Comparison of ENCODE assay signal across 8 cellular contexts in the genomic region with DNA sequence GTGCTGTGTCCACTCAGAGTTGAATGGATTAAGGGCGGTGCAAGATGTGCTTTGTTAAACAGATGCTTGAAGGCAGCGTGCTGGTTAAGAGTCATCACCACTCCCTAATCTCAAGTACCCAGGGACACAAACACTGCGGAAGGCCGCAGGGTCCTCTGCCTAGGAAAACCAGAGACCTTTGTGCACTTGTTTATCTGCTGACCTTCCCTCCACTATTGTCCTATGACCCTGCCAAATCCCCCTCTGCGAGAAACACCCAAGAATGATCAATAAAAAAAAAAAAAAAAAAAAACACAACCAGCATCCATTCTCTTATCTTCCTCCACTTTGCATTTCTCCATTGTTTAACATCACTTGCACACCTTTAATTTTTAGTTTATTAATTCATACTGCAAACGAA. TPM values are rescaled to one million over a fixed set of nuclear protein-coding genes. Genes with fewer than 3 reads are reported as not detected.
DNase-seq lines count a peak whose midpoint lies in the region; ATAC-seq and TF ChIP-seq lines count a peak whose summit lies in the region.
"Not testable (repeated sequence)": the region's sequence is repeated elsewhere in the genome, so short reads cannot be mapped to it uniquely, and the experiment has no call there.

No MANE protein-coding gene starts in this region.

- H3K27ac Mint-ChIP-seq in activated T-helper 2 cell treated with anti-CD3 and anti-CD28 coated beads, Interferon-gamma antibody, Interleukin-2, Interleukin-4, amounts not matched to agents 10 μg/mL and 5 μg/mL and 100 μg/mL, durations not matched to agents 14 hours and 24 hours and 36 hours, result peak overlapping the region; percentile 82
- H3K27ac Mint-ChIP-seq in natural killer cell treated with Interleukin-12 subunit alpha and Interleukin-12 subunit beta and Interleukin-15 and Interleukin-18, amount 100 ng/mL, for 72 hours, result peak overlapping the region; percentile 79 to 85
- H3K27ac Mint-ChIP-seq in stimulated activated naive CD8-positive, alpha-beta T cell treated with anti-CD3 and anti-CD28 coated beads, Interleukin-15, Interleukin-2, amounts not matched to agents 100 ng/mL and 50 ng/mL, for 24 hours, result peak overlapping the region; percentile 94

- H3K4me1 ChIP-seq in HCT116 (ENCODE audit: control insufficient read depth in 1 of 2, insufficient read depth in 2 of 2, low read length in 2 of 2) (peaks cover 0 to 22% of the 10 kb centered on the region in 2 experiments; a peak in 3 of 4 replicates), Peyer's patch (peaks cover 0 to 18% (median 0%) of the 10 kb centered on the region in 4 donors), duodenal mucosa (ENCODE audit: control insufficient read depth in 1 of 2, insufficient read depth in 2 of 2, low read length in 2 of 2) (peaks cover 15 to 16% of the 10 kb centered on the region in 2 donors)
- not testable (repeated sequence) for H3K4me1 ChIP-seq in iPS DF 6.9 (ENCODE audit: control insufficient read depth, insufficient read depth, low read length)

- H3K9ac ChIP-seq in HCT116 (ENCODE audit: low read length) (peak overlapping the region; percentile 66), duodenal mucosa (ENCODE audit: low read depth in 1 of 2, low read length in 2 of 2) (peak overlapping the region in 1 of 2 donors; percentile 81)

- not testable (repeated sequence) for ATAC-seq in HCT116; natural killer cell treated with Interleukin-12 subunit alpha and Interleukin-12 subunit beta and Interleukin-15 and Interleukin-18, amount 100 ng/mL, for 72 hours

- H3K9me3 ChIP-seq in AG04450 (ENCODE audit: control insufficient read depth, insufficient read depth, low read length); HCT116 (ENCODE audit: control insufficient read depth in 1 of 2, insufficient read depth in 1 of 2, low read depth in 1 of 2, low read length in 2 of 2); Peyer's patch; duodenal mucosa (ENCODE audit: control insufficient read depth in 1 of 2, low read length in 2 of 2); iPS DF 6.9 (ENCODE audit: control insufficient read depth, insufficient read depth, low read length): not testable (repeated sequence)

- not testable (repeated sequence) for H3K36me3 ChIP-seq in HCT116 (ENCODE audit: control insufficient read depth in 1 of 2, insufficient read depth in 2 of 2, low read length in 2 of 2); Peyer's patch; duodenal mucosa (ENCODE audit: control insufficient read depth in 1 of 2, insufficient read depth in 2 of 2, low read length in 2 of 2); iPS DF 6.9 (ENCODE audit: control insufficient read depth, insufficient read depth, low read length)

- H3K9me2 ChIP-seq in HCT116 (ENCODE audit: insufficient read depth), result not testable (repeated sequence)

- RAD21 ChIA-PET in HCT116 (lab: Charles Lee; ENCODE audit: low non-redundant PET in 1 of 2, low total read pairs in 2 of 2, uncharacterized antibody in 2 of 2, unreplicated experiment in 2 of 2), result not testable (repeated sequence)

- peaks cover 15% of the 10 kb centered on the region for H3K36me3 Mint-ChIP-seq in activated T-helper 2 cell treated with anti-CD3 and anti-CD28 coated beads, Interferon-gamma antibody, Interleukin-2, Interleukin-4, amounts not matched to agents 10 μg/mL and 5 μg/mL and 100 μg/mL, durations not matched to agents 14 hours and 24 hours and 36 hours (ENCODE audit: low read depth)
- H3K36me3 Mint-ChIP-seq in natural killer cell treated with Interleukin-12 subunit alpha and Interleukin-12 subunit beta and Interleukin-15 and Interleukin-18, amount 100 ng/mL, for 72 hours, result not testable (repeated sequence)
- H3K36me3 Mint-ChIP-seq in stimulated activated naive CD8-positive, alpha-beta T cell treated with anti-CD3 and anti-CD28 coated beads, Interleukin-15, Interleukin-2, amounts not matched to agents 100 ng/mL and 50 ng/mL, for 24 hours (ENCODE audit: low read depth), result peaks cover 19% of the 10 kb centered on the region

- H4K20me1 ChIP-seq in HCT116 (ENCODE audit: insufficient read depth), result not testable (repeated sequence)

- not testable (repeated sequence) for DNase-seq in AG04450 (ENCODE audit: low read depth, low spot score); HCT116 (ENCODE audit: low read depth, low spot score); Peyer's patch; activated T-helper 2 cell treated with anti-CD3 and anti-CD28 coated beads, Interferon-gamma antibody, Interleukin-2, Interleukin-4, amounts not matched to agents 10 μg/mL and 5 μg/mL and 100 μg/mL, durations not matched to agents 14 hours and 24 hours and 36 hours (ENCODE audit: low spot score); iPS DF 6.9 (ENCODE audit: low read depth, low spot score); natural killer cell treated with Interleukin-12 subunit alpha and Interleukin-12 subunit beta and Interleukin-15 and Interleukin-18, amount 100 ng/mL, for 72 hours (ENCODE audit: low spot score)

- H3K27me3 Mint-ChIP-seq in activated T-helper 2 cell treated with anti-CD3 and anti-CD28 coated beads, Interferon-gamma antibody, Interleukin-2, Interleukin-4, amounts not matched to agents 10 μg/mL and 5 μg/mL and 100 μg/mL, durations not matched to agents 14 hours and 24 hours and 36 hours (ENCODE audit: low read depth); natural killer cell treated with Interleukin-12 subunit alpha and Interleukin-12 subunit beta and Interleukin-15 and Interleukin-18, amount 100 ng/mL, for 72 hours; stimulated activated naive CD8-positive, alpha-beta T cell treated with anti-CD3 and anti-CD28 coated beads, Interleukin-15, Interleukin-2, amounts not matched to agents 100 ng/mL and 50 ng/mL, for 24 hours: not testable (repeated sequence)

- peak overlapping the region; percentile 96 for H3K4me3 ChIP-seq in AG04450 (ENCODE audit: low read depth, low read length)
- H3K4me3 ChIP-seq in HCT116 (replicated peaks in 1 of 2; ENCODE audit: low read depth in 1 of 2, low read length in 2 of 2), result peak overlapping the region; percentile 69 to 84
- peak overlapping the region in 3 of 4 donors; percentile 69 to 99 (median 89) for H3K4me3 ChIP-seq in Peyer's patch
- peak overlapping the region; percentile 80 to 97 for H3K4me3 ChIP-seq in duodenal mucosa (ENCODE audit: low read depth in 1 of 2, low read length in 2 of 2)
- peak overlapping the region; percentile 73; the same call in 1 of the 2 replicates for H3K4me3 ChIP-seq in iPS DF 6.9 (ENCODE audit: low read length)

- H3K79me2 ChIP-seq in HCT116 (ENCODE audit: insufficient read depth, low read length), result peaks cover 48% of the 10 kb centered on the region

- not testable (repeated sequence) for TF ChIP-seq CTCF in AG04450 (IDR thresholded peaks at IDR 0.05; ENCODE audit: low read depth, low read length); HCT116 (IDR thresholded peaks at IDR 0.05 in 2 of 3, conservative IDR thresholded peaks at IDR 0.05 in 1 of 3; ENCODE audit: borderline replicate concordance in 1 of 3, insufficient read depth in 1 of 3, low read depth in 2 of 3, low read length in 2 of 3); Peyer's patch (IDR thresholded peaks at IDR 0.05)

- not testable (repeated sequence) for TF ChIP-seq POLR2A in HCT116 (IDR thresholded peaks at IDR 0.05; ENCODE audit: borderline replicate concordance, extremely low read depth, insufficient read depth, insufficient read length); Peyer's patch (IDR thresholded peaks at IDR 0.05)

- CTCF ChIA-PET in AG04450 (lab: Charles Lee), result interaction anchor here (1.1 kb wide), 1 partner anchor 11 kb away, joined by 3 read pairs; no protein-coding TSS in a partner anchor
- CTCF ChIA-PET in HCT116 (lab: Charles Lee), result not testable (repeated sequence)

- intact Hi-C loops in HCT116 (cut with micrococcal nuclease), result not testable (repeated sequence)
- intact Hi-C loops in activated T-helper 2 cell treated with anti-CD3 and anti-CD28 coated beads, Interferon-gamma antibody, Interleukin-2, Interleukin-4, amounts not matched to agents 10 μg/mL and 5 μg/mL and 100 μg/mL, durations not matched to agents 14 hours and 24 hours and 36 hours (cut with micrococcal nuclease), result loop anchor here (5.0 kb wide), 1 partner anchor 79 kb away; no protein-coding TSS in a partner anchor

- no CpG with 5 or more reads among the region's 6 CpGs for WGBS in iPS DF 6.9 (ENCODE audit: insufficient coverage, insufficient read length)

- H3K27ac ChIP-seq in AG04450 (ENCODE audit: low read depth, low read length); HCT116 (ENCODE audit: low read depth, low read length); Peyer's patch; duodenal mucosa (ENCODE audit: low read depth, low read length); iPS DF 6.9 (ENCODE audit: low read length): not testable (repeated sequence)

- H2AFZ ChIP-seq in HCT116 (ENCODE audit: low read depth, low read length, poor library complexity, severe bottlenecking), result not testable (repeated sequence)

- peak overlapping the region; percentile 97 for H3K4me3 Mint-ChIP-seq in activated T-helper 2 cell treated with anti-CD3 and anti-CD28 coated beads, Interferon-gamma antibody, Interleukin-2, Interleukin-4, amounts not matched to agents 10 μg/mL and 5 μg/mL and 100 μg/mL, durations not matched to agents 14 hours and 24 hours and 36 hours (ENCODE audit: low read depth)
- H3K4me3 Mint-ChIP-seq in natural killer cell treated with Interleukin-12 subunit alpha and Interleukin-12 subunit beta and Interleukin-15 and Interleukin-18, amount 100 ng/mL, for 72 hours, result peak overlapping the region; percentile 91
- H3K4me3 Mint-ChIP-seq in stimulated activated naive CD8-positive, alpha-beta T cell treated with anti-CD3 and anti-CD28 coated beads, Interleukin-15, Interleukin-2, amounts not matched to agents 100 ng/mL and 50 ng/mL, for 24 hours, result peak overlapping the region; percentile 99

- BruUV-seq in HCT116 (replicated peaks; lab: Mats Ljungman, UMichigan), result not testable (repeated sequence)

- H3K4me1 Mint-ChIP-seq in activated T-helper 2 cell treated with anti-CD3 and anti-CD28 coated beads, Interferon-gamma antibody, Interleukin-2, Interleukin-4, amounts not matched to agents 10 μg/mL and 5 μg/mL and 100 μg/mL, durations not matched to agents 14 hours and 24 hours and 36 hours (ENCODE audit: low read depth), result peaks cover 21% of the 10 kb centered on the region
- H3K4me1 Mint-ChIP-seq in natural killer cell treated with Interleukin-12 subunit alpha and Interleukin-12 subunit beta and Interleukin-15 and Interleukin-18, amount 100 ng/mL, for 72 hours (ENCODE audit: low read depth in 2 of 2), result peaks cover 17 to 33% of the 10 kb centered on the region in 2 donors
- H3K4me1 Mint-ChIP-seq in stimulated activated naive CD8-positive, alpha-beta T cell treated with anti-CD3 and anti-CD28 coated beads, Interleukin-15, Interleukin-2, amounts not matched to agents 100 ng/mL and 50 ng/mL, for 24 hours (ENCODE audit: low read depth), result peaks cover 41% of the 10 kb centered on the region

- H3K4me2 ChIP-seq in HCT116 (ENCODE audit: low read length), result peak overlapping the region; percentile 87

- not testable (repeated sequence) for H3K27me3 ChIP-seq in AG04450 (ENCODE audit: control insufficient read depth, insufficient read depth, low read length); HCT116 (ENCODE audit: insufficient read depth, low read length); Peyer's patch; duodenal mucosa (ENCODE audit: control insufficient read depth in 1 of 2, insufficient read depth in 2 of 2, low read length in 2 of 2); iPS DF 6.9 (ENCODE audit: control insufficient read depth, insufficient read depth, low read length)

- POLR2A ChIA-PET in AG04450 (lab: Yijun Ruan, JAX), result interaction anchor here (0.6 kb wide), 1 partner anchor 43 kb away, joined by 3 read pairs; no protein-coding TSS in a partner anchor
- POLR2A ChIA-PET in HCT116 (lab: Charles Lee), result interaction anchor here (0.8 to 1.3 kb wide), 2 partner anchors 10 to 13 kb away, joined by 3 to 4 read pairs; no protein-coding TSS in a partner anchor

- not testable (repeated sequence) for TF ChIP-seq RAD21 in HCT116 (IDR thresholded peaks at IDR 0.05; ENCODE audit: low read depth)

- not testable (repeated sequence) for H3K9me3 Mint-ChIP-seq in activated T-helper 2 cell treated with anti-CD3 and anti-CD28 coated beads, Interferon-gamma antibody, Interleukin-2, Interleukin-4, amounts not matched to agents 10 μg/mL and 5 μg/mL and 100 μg/mL, durations not matched to agents 14 hours and 24 hours and 36 hours; natural killer cell treated with Interleukin-12 subunit alpha and Interleukin-12 subunit beta and Interleukin-15 and Interleukin-18, amount 100 ng/mL, for 72 hours; stimulated activated naive CD8-positive, alpha-beta T cell treated with anti-CD3 and anti-CD28 coated beads, Interleukin-15, Interleukin-2, amounts not matched to agents 100 ng/mL and 50 ng/mL, for 24 hours

RNA-seq across cellular contexts. Expression of a gene that starts 1.0 kb away (rescaled TPM):
- 24.3 and 27.8 TPM in 2 replicates for polyA plus RNA-seq in AG04450 (2011; rRNA removed)
- polyA minus RNA-seq in AG04450 (2011; rRNA and poly(A)+ RNA removed), result 20.1 and 24.6 TPM in 2 replicates
- 28.0 TPM for total RNA-seq in HCT116 (2021; ENCODE audit: unreplicated experiment)
- 12.7 and 18.4 TPM in 2 replicates for polyA plus RNA-seq in HCT116 (2012)
- 10 to 100 TPM; 18.2 to 50.3 (median 35.6) TPM for total RNA-seq in Peyer's patch
- 18.5 and 20.5 TPM in 2 replicates for total RNA-seq in activated T-helper 2 cell treated with anti-CD3 and anti-CD28 coated beads, Interferon-gamma antibody, Interleukin-2, Interleukin-4, amounts not matched to agents 10 μg/mL and 5 μg/mL and 100 μg/mL, durations not matched to agents 14 hours and 24 hours and 36 hours
- 10 to 100 TPM; 19.2 to 27.3 TPM for total RNA-seq in natural killer cell treated with Interleukin-12 subunit alpha and Interleukin-12 subunit beta and Interleukin-15 and Interleukin-18, amount 100 ng/mL, for 72 hours

RNA-seq across cellular contexts. Expression of a gene that starts 42.9 kb away (rescaled TPM):
- 0.99 and 1.9 TPM in 2 replicates for polyA plus RNA-seq in AG04450 (2011; rRNA removed)
- 1.3 and 2.2 TPM in 2 replicates for polyA minus RNA-seq in AG04450 (2011; rRNA and poly(A)+ RNA removed)
- total RNA-seq in HCT116 (2021; ENCODE audit: unreplicated experiment) (0.12 TPM), Peyer's patch (1 to 10 TPM in 2 of 4 donors, under 1 TPM in 1, not detected in 1; 0.35 to 1.7 (median 1.5) TPM)
- polyA plus RNA-seq in HCT116 (2012), result not detected in 2 replicates
- total RNA-seq in activated T-helper 2 cell treated with anti-CD3 and anti-CD28 coated beads, Interferon-gamma antibody, Interleukin-2, Interleukin-4, amounts not matched to agents 10 μg/mL and 5 μg/mL and 100 μg/mL, durations not matched to agents 14 hours and 24 hours and 36 hours, result not detected in 2 replicates
- total RNA-seq in natural killer cell treated with Interleukin-12 subunit alpha and Interleukin-12 subunit beta and Interleukin-15 and Interleukin-18, amount 100 ng/mL, for 72 hours, result not detected

RNA-seq across cellular contexts. Expression of a gene that starts 59.6 kb away (rescaled TPM):
- polyA plus RNA-seq in AG04450 (2011; rRNA removed), result 20.9 and 22.3 TPM in 2 replicates
- polyA minus RNA-seq in AG04450 (2011; rRNA and poly(A)+ RNA removed), result 28.3 and 28.8 TPM in 2 replicates
- total RNA-seq in HCT116 (2021; ENCODE audit: unreplicated experiment) (12.5 TPM), Peyer's patch (10 to 100 TPM in 1 of 4 donors, 1 to 10 TPM in 3; 7.3 to 12.4 (median 9.9) TPM)
- polyA plus RNA-seq in HCT116 (2012), result 7.5 and 7.9 TPM in 2 replicates
- total RNA-seq in activated T-helper 2 cell treated with anti-CD3 and anti-CD28 coated beads, Interferon-gamma antibody, Interleukin-2, Interleukin-4, amounts not matched to agents 10 μg/mL and 5 μg/mL and 100 μg/mL, durations not matched to agents 14 hours and 24 hours and 36 hours, result 19.1 and 19.7 TPM in 2 replicates
- total RNA-seq in natural killer cell treated with Interleukin-12 subunit alpha and Interleukin-12 subunit beta and Interleukin-15 and Interleukin-18, amount 100 ng/mL, for 72 hours, result 10 to 100 TPM; 20.4 to 23.8 TPM
